ENCODE assay signal across 1 cellular context in the genomic region with DNA sequence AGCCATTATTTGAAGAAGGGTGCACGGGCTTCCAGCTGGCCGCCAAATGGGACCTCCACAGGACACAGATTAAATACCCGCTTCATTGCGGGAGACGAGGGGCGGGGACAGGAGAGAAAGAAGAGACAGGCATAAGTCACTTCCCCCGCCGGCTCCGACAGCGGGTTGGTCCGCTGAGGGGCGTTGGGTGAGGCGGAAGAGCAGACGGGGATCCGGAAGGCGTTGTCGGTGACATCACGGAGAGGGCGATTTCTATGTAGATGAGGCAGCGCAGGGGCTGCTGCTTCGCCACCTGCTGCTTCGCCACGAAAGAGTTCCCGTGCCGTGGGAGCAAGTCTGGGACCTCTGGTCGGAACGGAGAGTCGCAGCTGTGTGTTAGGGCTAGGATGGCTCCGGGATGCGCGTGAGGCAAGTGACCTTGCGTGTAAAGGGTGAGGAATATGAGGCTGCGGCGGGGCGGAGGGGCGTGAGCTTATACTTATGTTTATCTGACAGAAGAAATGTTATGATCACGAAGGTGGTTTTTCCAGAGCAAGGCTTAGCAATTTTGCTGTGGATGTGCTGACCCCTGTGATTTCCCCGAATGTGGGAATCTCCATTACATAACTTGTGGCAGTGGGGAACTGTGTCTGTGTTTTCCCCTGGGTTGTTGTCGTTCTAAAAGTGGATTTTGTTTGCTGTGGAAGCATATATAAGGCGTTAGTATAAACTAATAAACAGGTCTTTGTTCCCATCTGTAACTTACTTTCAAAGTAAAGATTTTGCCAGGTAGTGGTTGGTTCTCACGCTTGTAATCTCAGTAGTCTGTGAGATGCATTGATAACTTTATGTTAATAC.
TF ChIP-seq lines count a peak whose summit lies in the region.
"Not testable (repeated sequence)": the region's sequence is repeated elsewhere in the genome, so short reads cannot be mapped to it uniquely, and the experiment has no call there.

No MANE protein-coding gene starts in this region.

TF ChIP-seq in K562, 482 proteins besides CTCF, POLR2A, EP300 and RAD21 (continued from another document and continues in another):
- TF ChIP-seq ZNF318 (IDR thresholded peaks at IDR 0.05; ENCODE audit: borderline replicate concordance in 1 of 2, low read depth in 1 of 2): peak in 1 of 2 experiments; percentile 94; a peak in 2 of 4 replicates
- peak; percentile 99 for TF ChIP-seq ILF3 (IDR thresholded peaks at IDR 0.05; ENCODE audit: borderline replicate concordance)
- peak; percentile 49 for TF ChIP-seq TAF1 (IDR thresholded peaks at IDR 0.05; ENCODE audit: control insufficient read depth, extremely low read depth, insufficient read depth, low read length, severe bottlenecking)
- TF ChIP-seq NRF1 (conservative IDR thresholded peaks at IDR 0.05 in 1 of 2, IDR thresholded peaks at IDR 0.05 in 1 of 2): peak; percentile 60 to 70
- TF ChIP-seq, protein P1, sequence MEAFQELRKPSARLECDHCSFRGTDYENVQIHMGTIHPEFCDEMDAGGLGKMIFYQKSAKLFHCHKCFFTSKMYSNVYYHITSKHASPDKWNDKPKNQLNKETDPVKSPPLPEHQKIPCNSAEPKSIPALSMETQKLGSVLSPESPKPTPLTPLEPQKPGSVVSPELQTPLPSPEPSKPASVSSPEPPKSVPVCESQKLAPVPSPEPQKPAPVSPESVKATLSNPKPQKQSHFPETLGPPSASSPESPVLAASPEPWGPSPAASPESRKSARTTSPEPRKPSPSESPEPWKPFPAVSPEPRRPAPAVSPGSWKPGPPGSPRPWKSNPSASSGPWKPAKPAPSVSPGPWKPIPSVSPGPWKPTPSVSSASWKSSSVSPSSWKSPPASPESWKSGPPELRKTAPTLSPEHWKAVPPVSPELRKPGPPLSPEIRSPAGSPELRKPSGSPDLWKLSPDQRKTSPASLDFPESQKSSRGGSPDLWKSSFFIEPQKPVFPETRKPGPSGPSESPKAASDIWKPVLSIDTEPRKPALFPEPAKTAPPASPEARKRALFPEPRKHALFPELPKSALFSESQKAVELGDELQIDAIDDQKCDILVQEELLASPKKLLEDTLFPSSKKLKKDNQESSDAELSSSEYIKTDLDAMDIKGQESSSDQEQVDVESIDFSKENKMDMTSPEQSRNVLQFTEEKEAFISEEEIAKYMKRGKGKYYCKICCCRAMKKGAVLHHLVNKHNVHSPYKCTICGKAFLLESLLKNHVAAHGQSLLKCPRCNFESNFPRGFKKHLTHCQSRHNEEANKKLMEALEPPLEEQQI (IDR thresholded peaks at IDR 0.05): peak; percentile 81
- TF ChIP-seq ZNF239 (CRISPR knock-in tag; IDR thresholded peaks at IDR 0.05): peak; percentile 56; the same call in 1 of the 2 replicates
- 0 out of 2 replicates have a peak, but pooled peaks have one; percentile 18 for TF ChIP-seq SMARCA4 (IDR thresholded peaks at IDR 0.05)
- TF ChIP-seq HNRNPLL (IDR thresholded peaks at IDR 0.05; ENCODE audit: low read depth, low read length, poor library complexity, severe bottlenecking): peak; percentile 30
- peak; percentile 48 to 73 for TF ChIP-seq TRIM24 (IDR thresholded peaks at IDR 0.05)
- TF ChIP-seq NFIC (IDR thresholded peaks at IDR 0.05): peak; percentile 85
- peak; percentile 88 for TF ChIP-seq MEF2A (IDR thresholded peaks at IDR 0.05; ENCODE audit: control insufficient read depth, low read depth, low read length)
- peak; percentile 92 for TF ChIP-seq SMAD3 (CRISPR knock-in tag; conservative IDR thresholded peaks at IDR 0.05)
- TF ChIP-seq, protein P2, sequence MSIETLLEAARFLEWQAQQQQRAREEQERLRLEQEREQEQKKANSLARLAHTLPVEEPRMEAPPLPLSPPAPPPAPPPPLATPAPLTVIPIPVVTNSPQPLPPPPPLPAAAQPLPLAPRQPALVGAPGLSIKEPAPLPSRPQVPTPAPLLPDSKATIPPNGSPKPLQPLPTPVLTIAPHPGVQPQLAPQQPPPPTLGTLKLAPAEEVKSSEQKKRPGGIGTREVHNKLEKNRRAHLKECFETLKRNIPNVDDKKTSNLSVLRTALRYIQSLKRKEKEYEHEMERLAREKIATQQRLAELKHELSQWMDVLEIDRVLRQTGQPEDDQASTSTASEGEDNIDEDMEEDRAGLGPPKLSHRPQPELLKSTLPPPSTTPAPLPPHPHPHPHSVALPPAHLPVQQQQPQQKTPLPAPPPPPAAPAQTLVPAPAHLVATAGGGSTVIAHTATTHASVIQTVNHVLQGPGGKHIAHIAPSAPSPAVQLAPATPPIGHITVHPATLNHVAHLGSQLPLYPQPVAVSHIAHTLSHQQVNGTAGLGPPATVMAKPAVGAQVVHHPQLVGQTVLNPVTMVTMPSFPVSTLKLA (conservative IDR thresholded peaks at IDR 0.05): peak in 1 of 2 experiments; percentile 71
- 0 out of 2 replicates have a peak, but pooled peaks have one; percentile 67 for TF ChIP-seq SNIP1 (IDR thresholded peaks at IDR 0.05; ENCODE audit: low read depth)
- TF ChIP-seq ZNF583 (CRISPR knock-in tag; IDR thresholded peaks at IDR 0.05): 0 out of 2 replicates have a peak, but pooled peaks have one; percentile 56
- peak; percentile 77 for TF ChIP-seq CREBBP (IDR thresholded peaks at IDR 0.05; ENCODE audit: low read depth, low read length)
- TF ChIP-seq ZNF212 (CRISPR knock-in tag; IDR thresholded peaks at IDR 0.05): peak; percentile 93
- peak; percentile 54 for TF ChIP-seq NEUROD1 (IDR thresholded peaks at IDR 0.05; ENCODE audit: borderline replicate concordance, low read depth, low read length, partially characterized antibody)
- peak; percentile 43 for TF ChIP-seq C11orf30 (IDR thresholded peaks at IDR 0.05; ENCODE audit: low read depth)
- TF ChIP-seq ZBTB1 (CRISPR knock-in tag; IDR thresholded peaks at IDR 0.05; ENCODE audit: borderline replicate concordance, low read depth): peak; percentile 71; the same call in 1 of the 2 replicates
- peak; percentile 28; the same call in 1 of the 2 replicates for TF ChIP-seq ARID2 (IDR thresholded peaks at IDR 0.05)
- peak; percentile 39 for TF ChIP-seq PRPF4 (IDR thresholded peaks at IDR 0.05; ENCODE audit: insufficient read depth, low read depth, low read length, poor library complexity, severe bottlenecking)
- TF ChIP-seq ZBTB7A (IDR thresholded peaks at IDR 0.05; ENCODE audit: borderline replicate concordance, control insufficient read depth, low read depth, low read length): peak; percentile 78
- TF ChIP-seq NR2C2 (CRISPR knock-in tag; IDR thresholded peaks at IDR 0.05): not testable (repeated sequence)
- peak; percentile 37; the same call in 1 of the 2 replicates for TF ChIP-seq NR2C2 (tag; IDR thresholded peaks at IDR 0.05)
- TF ChIP-seq PTBP1 (IDR thresholded peaks at IDR 0.05; ENCODE audit: low read depth, low read length): peak; percentile 90; the same call in 1 of the 2 replicates
- TF ChIP-seq HCFC1 (IDR thresholded peaks at IDR 0.05; ENCODE audit: low read depth, low read length): peak; percentile 70
- TF ChIP-seq ELF4 (CRISPR knock-in tag; IDR thresholded peaks at IDR 0.05): peak; percentile 99
- TF ChIP-seq RCOR1 (IDR thresholded peaks at IDR 0.05; ENCODE audit: borderline replicate concordance in 1 of 2, low read depth in 2 of 2, low read length in 2 of 2): peak; percentile 51 to 72; a peak in 3 of 4 replicates
- TF ChIP-seq ZFP30 (CRISPR knock-in tag; IDR thresholded peaks at IDR 0.05; ENCODE audit: borderline replicate concordance): peak; percentile 89; the same call in 1 of the 2 replicates
- peak; percentile 92 for TF ChIP-seq ZNF655 (CRISPR knock-in tag; IDR thresholded peaks at IDR 0.05)
- peak; percentile 97 for TF ChIP-seq GTF2B (IDR thresholded peaks at IDR 0.05; ENCODE audit: extremely low read depth, insufficient read length)
- TF ChIP-seq ETS1 (conservative IDR thresholded peaks at IDR 0.05; ENCODE audit: control insufficient read depth, low read depth, low read length): peak; percentile 97
- peak; percentile 98 for TF ChIP-seq KLF10 (CRISPR knock-in tag; IDR thresholded peaks at IDR 0.05)
- TF ChIP-seq OTX1 (CRISPR knock-in tag; IDR thresholded peaks at IDR 0.05): peak; percentile 100
- peak; percentile 99 for TF ChIP-seq GTF2F1 (IDR thresholded peaks at IDR 0.05; ENCODE audit: low read depth, low read length)
- TF ChIP-seq ZBTB43 (CRISPR knock-in tag; IDR thresholded peaks at IDR 0.05): 0 out of 2 replicates have a peak, but pooled peaks have one; percentile 40
- 0 out of 2 replicates have a peak, but pooled peaks have one; percentile 70 for TF ChIP-seq XRCC3 (IDR thresholded peaks at IDR 0.05)
